Comparison of ENCODE assay signal across 9 cellular contexts in genomic region chr11:86151188-86152005, GRCh38.
DNase-seq lines count a peak whose midpoint lies in the region; ATAC-seq and TF ChIP-seq lines count a peak whose summit lies in the region.
"Had no signal": no experiment of that assay in that cellular context is flagged by ENCODE, and none has a peak within 500 bp of the region (broad histone marks: within the 10 kb centered on the region; RNA-seq: fewer than 3 reads in every experiment).

No MANE protein-coding gene starts in this region.

- TF ChIP-seq POLR2A in erythroblast (IDR thresholded peaks at IDR 0.05; ENCODE audit: low read length): peak; percentile 49

- H3K27me3 ChIP-seq in neutrophil: no peaks in the 10 kb centered on the region

- peaks cover 3% of the 10 kb centered on the region for H3K9me3 Mint-ChIP-seq in activated CD4-positive, alpha-beta T cell treated with anti-CD3 and anti-CD28 coated beads, Interleukin-2, amount 10 ng/mL, durations not matched to agents 7 days and 5 days
- H3K9me3 Mint-ChIP-seq: stimulated activated naive CD8-positive, alpha-beta T cell treated with anti-CD3 and anti-CD28 coated beads, Interleukin-15, Interleukin-2, amounts not matched to agents 100 ng/mL and 50 ng/mL, for 24 hours had no signal

- H3K27me3 Mint-ChIP-seq in activated CD4-positive, alpha-beta T cell treated with anti-CD3 and anti-CD28 coated beads, Interleukin-2, amount 10 ng/mL, durations not matched to agents 7 days and 5 days: no peaks in the 10 kb centered on the region
- H3K27me3 Mint-ChIP-seq: stimulated activated naive CD8-positive, alpha-beta T cell treated with anti-CD3 and anti-CD28 coated beads, Interleukin-15, Interleukin-2, amounts not matched to agents 100 ng/mL and 50 ng/mL, for 24 hours had no signal

- H3K27ac Mint-ChIP-seq in activated CD4-positive, alpha-beta T cell treated with anti-CD3 and anti-CD28 coated beads, Interleukin-2, amount 10 ng/mL, durations not matched to agents 7 days and 5 days: no peak overlapping the region
- H3K27ac Mint-ChIP-seq: stimulated activated naive CD8-positive, alpha-beta T cell treated with anti-CD3 and anti-CD28 coated beads, Interleukin-15, Interleukin-2, amounts not matched to agents 100 ng/mL and 50 ng/mL, for 24 hours had no signal

- H3K36me3 ChIP-seq in neutrophil: no peaks in the 10 kb centered on the region

- CTCF ChIA-PET in activated CD4-positive, alpha-beta T cell treated with anti-CD3 and anti-CD28 coated beads, Interleukin-2, amount 10 ng/mL, durations not matched to agents 7 days and 5 days (lab: Charles Lee): interaction anchor here (0.5 to 8.0 kb wide), 10 partner anchors 8 to 140 kb away, joined by 3 to 52 read pairs (median 3); no protein-coding TSS in a partner anchor

- peaks cover 27 to 31% of the 10 kb centered on the region in 2 experiments for H3K4me1 ChIP-seq in neutrophil (ENCODE audit: control insufficient read depth in 1 of 2, insufficient read depth in 1 of 2, low read depth in 1 of 2, low read length in 1 of 2)

- DNase-seq in AG20443 (ENCODE audit: low spot score) (peak; percentile 26), RPMI7951 (ENCODE audit: low read depth) (peak; percentile 84), erythroblast (lab: John Stamatoyannopoulos, UW) (peak; percentile 94 to 98), NCI-H774 (lab: John Stamatoyannopoulos, UW) (no peak), GM20000 (ENCODE audit: low spot score) (no peak)
- no peak for DNase-seq in activated CD4-positive, alpha-beta T cell treated with anti-CD3 and anti-CD28 coated beads, Interleukin-2, amount 10 ng/mL, durations not matched to agents 7 days and 5 days

- peaks cover 26% of the 10 kb centered on the region for H3K4me1 Mint-ChIP-seq in activated CD4-positive, alpha-beta T cell treated with anti-CD3 and anti-CD28 coated beads, Interleukin-2, amount 10 ng/mL, durations not matched to agents 7 days and 5 days

- POLR2A ChIA-PET in activated CD4-positive, alpha-beta T cell treated with anti-CD3 and anti-CD28 coated beads, Interleukin-2, amount 10 ng/mL, durations not matched to agents 7 days and 5 days (lab: Charles Lee): no interaction called here

- no peaks in the 10 kb centered on the region for H3K36me3 Mint-ChIP-seq in activated CD4-positive, alpha-beta T cell treated with anti-CD3 and anti-CD28 coated beads, Interleukin-2, amount 10 ng/mL, durations not matched to agents 7 days and 5 days (ENCODE audit: low read depth)

- H3K9me3 ChIP-seq in neutrophil: no peaks in the 10 kb centered on the region

- no peak overlapping the region for H3K4me3 Mint-ChIP-seq in activated CD4-positive, alpha-beta T cell treated with anti-CD3 and anti-CD28 coated beads, Interleukin-2, amount 10 ng/mL, durations not matched to agents 7 days and 5 days
- H3K4me3 Mint-ChIP-seq: stimulated activated naive CD8-positive, alpha-beta T cell treated with anti-CD3 and anti-CD28 coated beads, Interleukin-15, Interleukin-2, amounts not matched to agents 100 ng/mL and 50 ng/mL, for 24 hours had no signal

- TF ChIP-seq CTCF in neutrophil (IDR thresholded peaks at IDR 0.05) (no peak), GM20000 (IDR thresholded peaks at IDR 0.05; ENCODE audit: extremely low read depth, missing control alignments) (no peak)

- H3K27ac ChIP-seq in neutrophil: peak overlapping the region; percentile 75

- peak; percentile 55 for ATAC-seq in GM21360 (IDR thresholded peaks at IDR 0.05; ENCODE audit: unreplicated experiment)

- H3K4me3 ChIP-seq in neutrophil (ENCODE audit: low read depth in 1 of 2, low read length in 1 of 2): no peak overlapping the region

Comparison
In these comparisons a context has a peak if more than half of its experiments do, and no peak if none do; other contexts are left out.
1. DNase-seq: peak in AG20443 (single experiment), RPMI7951 (single experiment) and erythroblast (2 of 2); none in NCI-H774 (single experiment), activated CD4-positive, alpha-beta T cell treated with anti-CD3 and anti-CD28 coated beads, Interleukin-2, amount 10 ng/mL, durations not matched to agents 7 days and 5 days (single experiment) and GM20000 (single experiment).